In the genomic region with DNA sequence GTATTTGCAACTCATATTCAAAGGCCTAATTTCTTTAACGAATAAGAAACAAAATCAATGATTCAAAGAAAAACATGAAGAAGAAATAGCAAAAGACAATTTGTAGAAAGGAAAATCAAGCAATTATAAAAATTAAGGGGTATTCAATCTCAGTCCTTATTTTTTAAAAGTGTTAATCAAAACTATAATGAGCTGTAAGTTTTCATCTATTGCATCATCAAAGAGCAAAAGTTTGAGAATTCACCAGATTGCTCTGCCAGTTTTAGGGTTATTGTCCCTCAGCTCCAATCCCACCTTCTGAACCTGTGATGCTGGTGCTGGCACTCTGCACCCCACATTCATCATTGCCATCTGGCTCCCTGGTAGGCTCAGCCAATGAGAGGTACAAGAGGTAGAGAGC, we compare ENCODE assay signal across 18 cellular contexts. TPM values are rescaled to one million over a fixed set of nuclear protein-coding genes. Genes with fewer than 3 reads are reported as not detected.
"Had no signal": no experiment of that assay in that cellular context is flagged by ENCODE, and none has a peak within 500 bp of the region (broad histone marks: within the 10 kb centered on the region; RNA-seq: fewer than 3 reads in every experiment).

No MANE protein-coding gene starts in this region.

RNA-seq across cellular contexts. Expression of a gene that starts 42.0 kb away (rescaled TPM):
- total RNA-seq: hepatocyte; kidney; kidney epithelial cell; left cardiac atrium; left colon; left lung; left ventricle myocardium inferior; left ventricle myocardium superior; lower lobe of right lung; lung microvascular endothelial cell; mammary epithelial cell; mesenteric fat pad; mesothelial cell of epicardium; myocyte; naive thymus-derived CD4-positive, alpha-beta T cell; naive thymus-derived CD8-positive, alpha-beta T cell had no signal
- polyA plus RNA-seq: hepatocyte; immature natural killer cell; keratinocyte; mammary epithelial cell; naive thymus-derived CD4-positive, alpha-beta T cell; naive thymus-derived CD8-positive, alpha-beta T cell had no signal
